ENCODE assay signal across 8 cellular contexts in the genomic region with DNA sequence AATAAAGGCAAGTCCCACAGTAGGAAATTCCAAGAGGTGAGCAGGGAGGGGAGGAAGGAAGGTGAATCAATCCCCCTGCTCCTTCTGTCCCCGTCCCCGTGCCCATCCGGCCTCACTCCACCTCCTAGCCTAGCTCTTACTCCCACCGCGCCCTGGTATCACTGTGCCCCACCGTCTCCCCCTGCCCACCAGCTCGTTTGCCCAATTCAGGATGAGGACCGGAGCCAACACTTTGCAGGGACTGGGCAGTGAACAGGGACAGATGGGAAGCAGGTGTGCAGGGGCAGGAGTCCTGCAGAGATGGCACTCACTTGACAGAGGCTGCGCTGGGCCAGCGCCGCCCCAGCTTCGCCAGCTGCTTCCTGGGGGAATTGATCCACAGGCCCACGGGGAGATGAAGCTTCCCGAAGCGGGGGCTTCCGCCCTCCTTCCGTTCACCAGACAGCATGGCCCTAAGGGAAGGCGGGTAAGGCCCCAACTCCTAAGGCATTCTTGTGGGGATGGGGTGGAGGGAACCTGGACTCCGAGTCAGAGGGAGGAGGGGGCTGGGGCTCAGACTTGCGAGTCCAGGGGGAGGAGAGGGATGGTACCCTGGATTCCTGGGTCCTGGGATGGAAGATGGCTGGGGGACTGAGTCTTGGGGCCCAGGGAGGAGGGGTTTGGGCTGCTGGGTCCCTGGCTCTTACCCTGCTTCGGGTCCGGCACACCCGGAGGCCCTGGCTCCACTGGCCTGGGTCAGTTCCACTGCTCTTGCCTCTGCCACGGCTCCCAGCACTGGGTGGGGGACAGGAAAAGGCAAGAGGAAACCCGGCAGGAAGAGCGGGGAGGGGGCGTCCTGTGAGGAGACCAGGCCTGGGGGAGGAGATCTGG. TPM values are rescaled to one million over a fixed set of nuclear protein-coding genes. Genes with fewer than 3 reads are reported as not detected.
DNase-seq lines count a peak whose midpoint lies in the region; ATAC-seq and TF ChIP-seq lines count a peak whose summit lies in the region.

A gene with protein sequence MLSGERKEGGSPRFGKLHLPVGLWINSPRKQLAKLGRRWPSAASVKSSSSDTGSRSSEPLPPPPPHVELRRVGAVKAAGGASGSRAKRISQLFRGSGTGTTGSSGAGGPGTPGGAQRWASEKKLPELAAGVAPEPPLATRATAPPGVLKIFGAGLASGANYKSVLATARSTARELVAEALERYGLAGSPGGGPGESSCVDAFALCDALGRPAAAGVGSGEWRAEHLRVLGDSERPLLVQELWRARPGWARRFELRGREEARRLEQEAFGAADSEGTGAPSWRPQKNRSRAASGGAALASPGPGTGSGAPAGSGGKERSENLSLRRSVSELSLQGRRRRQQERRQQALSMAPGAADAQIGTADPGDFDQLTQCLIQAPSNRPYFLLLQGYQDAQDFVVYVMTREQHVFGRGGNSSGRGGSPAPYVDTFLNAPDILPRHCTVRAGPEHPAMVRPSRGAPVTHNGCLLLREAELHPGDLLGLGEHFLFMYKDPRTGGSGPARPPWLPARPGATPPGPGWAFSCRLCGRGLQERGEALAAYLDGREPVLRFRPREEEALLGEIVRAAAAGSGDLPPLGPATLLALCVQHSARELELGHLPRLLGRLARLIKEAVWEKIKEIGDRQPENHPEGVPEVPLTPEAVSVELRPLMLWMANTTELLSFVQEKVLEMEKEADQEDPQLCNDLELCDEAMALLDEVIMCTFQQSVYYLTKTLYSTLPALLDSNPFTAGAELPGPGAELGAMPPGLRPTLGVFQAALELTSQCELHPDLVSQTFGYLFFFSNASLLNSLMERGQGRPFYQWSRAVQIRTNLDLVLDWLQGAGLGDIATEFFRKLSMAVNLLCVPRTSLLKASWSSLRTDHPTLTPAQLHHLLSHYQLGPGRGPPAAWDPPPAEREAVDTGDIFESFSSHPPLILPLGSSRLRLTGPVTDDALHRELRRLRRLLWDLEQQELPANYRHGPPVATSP (minus strand): TSS at position 776 of the 870 bp plus-strand sequence. CDS start 328 bp downstream, at position 448.

- ATAC-seq in lower lobe of right lung (peak; percentile 4 to 9), GM19035 (IDR thresholded peaks at IDR 0.05; ENCODE audit: unreplicated experiment) (no peak)

- intact Hi-C loops in lower lobe of right lung (cut with DNase I) (no loop called here), tibial artery (cut with DNase I; ENCODE audit: low total_unique reads) (loop anchor here (5.0 kb wide), 1 partner anchor 63 kb away; no protein-coding TSS in a partner anchor)

- H3K27ac ChIP-seq in lower lobe of right lung (peak within 1 kb of the TSS; percentile 81), tibial artery (peak within 1 kb of the TSS; percentile 34 to 42)

- H3K27me3 ChIP-seq in lower lobe of right lung (ENCODE audit: low read depth) (peaks cover 8% of the 10 kb centered on the region), tibial artery (peaks cover 0 to 10% of the 10 kb centered on the region in 2 donors)

- TF ChIP-seq CTCF in lower lobe of right lung (IDR thresholded peaks at IDR 0.05): no peak
- TF ChIP-seq CTCF in tibial artery (IDR thresholded peaks at IDR 0.05): no peak

- DNase-seq in NCI-H2227 (lab: John Stamatoyannopoulos, UW; ENCODE audit: unreplicated experiment) (peak; percentile 31), NCI-H2227 treated with DMSO at 0.1 percent for 48 hours (lab: John Stamatoyannopoulos, UW) (no peak), cerebellum (ENCODE audit: low spot score) (peak; percentile 41), lower lobe of right lung (peak; percentile 63), tibial artery (no peak), AG08395 (ENCODE audit: low spot score) (no peak)
- no peak for DNase-seq in stimulated activated CD4-positive, alpha-beta T cell treated with anti-CD3 and anti-CD28 coated beads, Interleukin-15, amount 100 ng/mL, for 24 hours

- H3K36me3 ChIP-seq in lower lobe of right lung: no peaks in the 10 kb centered on the region
- no peaks in the 10 kb centered on the region for H3K36me3 ChIP-seq in tibial artery

- peak within 1 kb of the TSS; percentile 67 for H3K4me3 ChIP-seq in lower lobe of right lung
- peak within 1 kb of the TSS; percentile 50 to 66 for H3K4me3 ChIP-seq in tibial artery

- peaks cover 17% of the 10 kb centered on the region for H3K4me1 ChIP-seq in lower lobe of right lung
- H3K4me1 ChIP-seq in tibial artery: peaks cover 0 to 25% (median 14%) of the 10 kb centered on the region in 4 donors

- no peaks in the 10 kb centered on the region for H3K9me3 ChIP-seq in lower lobe of right lung
- H3K9me3 ChIP-seq in tibial artery: no peaks in the 10 kb centered on the region

RNA-seq across cellular contexts. Expression of the gene that starts here (rescaled TPM):
- total RNA-seq in cerebellum (4.7 TPM), lower lobe of right lung (33.4 TPM)

Comparison
In these comparisons a context has a peak if more than half of its experiments do, and no peak if none do; other contexts are left out.
1. DNase-seq: peak in NCI-H2227 (single experiment), cerebellum (single experiment) and lower lobe of right lung (single experiment); none in NCI-H2227 treated with DMSO at 0.1 percent for 48 hours (single experiment), tibial artery (0 of 2), AG08395 (single experiment) and stimulated activated CD4-positive, alpha-beta T cell treated with anti-CD3 and anti-CD28 coated beads, Interleukin-15, amount 100 ng/mL, for 24 hours (single experiment).